ENCODE assay signal across 16 cellular contexts in the genomic region with DNA sequence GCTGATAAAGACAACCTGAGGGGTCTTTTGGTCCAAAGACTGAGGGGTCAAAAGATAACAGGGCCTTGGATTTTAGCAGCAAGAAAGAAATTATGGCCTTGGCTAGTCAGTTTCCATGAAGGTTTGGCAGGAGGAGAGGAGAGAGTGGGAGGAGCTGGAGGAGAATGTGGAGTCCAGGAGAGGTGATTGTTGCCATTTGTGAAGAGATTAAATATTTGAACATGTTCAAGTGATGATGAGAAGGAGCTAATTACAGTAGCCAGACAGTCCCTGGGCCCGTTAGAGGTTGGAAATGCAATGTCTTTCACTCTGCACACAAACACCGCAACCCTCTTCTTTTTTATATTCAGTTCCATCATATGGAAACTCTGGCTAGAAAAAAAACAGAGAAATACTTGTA.
DNase-seq lines count a peak whose midpoint lies in the region; ATAC-seq, FAIRE-seq and TF ChIP-seq lines count a peak whose summit lies in the region.
"Had no signal": no experiment of that assay in that cellular context is flagged by ENCODE, and none has a peak within 500 bp of the region (broad histone marks: within the 10 kb centered on the region; RNA-seq: fewer than 3 reads in every experiment).

No MANE protein-coding gene starts in this region.

- no peak overlapping the region for H4K8ac ChIP-seq in mesenchymal stem cell (ENCODE audit: low read length)

- BruUV-seq in K562 (replicated peaks; lab: Mats Ljungman, UMichigan) = no TSS peak

- H3K36me3 Mint-ChIP-seq in CD4-positive, alpha-beta memory T cell = peaks cover 19 to 36% of the 10 kb centered on the region in 2 donors
- peaks cover 34% of the 10 kb centered on the region for H3K36me3 Mint-ChIP-seq in activated T-cell treated with anti-CD3 and anti-CD28 coated beads, Interleukin-2, amount 50 U/mL, for 24 hours (ENCODE audit: low read depth)

- TF ChIP-seq RAD21 in K562 (CRISPR knock-in tag; conservative IDR thresholded peaks at IDR 0.05 in 1 of 2, IDR thresholded peaks at IDR 0.05 in 1 of 2) = no peak

- H3K9me3 ChIP-seq in CD4-positive, alpha-beta memory T cell (ENCODE audit: control insufficient read depth in 1 of 2, low read length in 2 of 2) = no peaks in the 10 kb centered on the region
- H3K9me3 ChIP-seq in K562 (replicated peaks; ENCODE audit: control insufficient read depth, insufficient read depth, low read depth, low read length) (no peaks in the 10 kb centered on the region), mesenchymal stem cell (ENCODE audit: control insufficient read depth, low read length) (no peaks in the 10 kb centered on the region)
- H3K9me3 ChIP-seq: BLaER1 treated with 17β-estradiol and CSF1 and Interleukin-3, amounts not matched to agents 10 nM and 100 nM; Caco-2; MG63; SK-N-SH had no signal

- no peaks in the 10 kb centered on the region for H3K27me3 Mint-ChIP-seq in CD4-positive, alpha-beta memory T cell
- H3K27me3 Mint-ChIP-seq in activated T-cell treated with anti-CD3 and anti-CD28 coated beads, Interleukin-2, amount 50 U/mL, for 24 hours = no peaks in the 10 kb centered on the region

- H3K9me3 Mint-ChIP-seq in CD4-positive, alpha-beta memory T cell = no peaks in the 10 kb centered on the region
- H3K9me3 Mint-ChIP-seq in activated T-cell treated with anti-CD3 and anti-CD28 coated beads, Interleukin-2, amount 50 U/mL, for 24 hours = no peaks in the 10 kb centered on the region

- H3K27ac Mint-ChIP-seq in CD4-positive, alpha-beta memory T cell = peak overlapping the region in 6 of 7 donors; percentile 3 to 77 (median 32)
- H3K27ac Mint-ChIP-seq in activated T-cell treated with anti-CD3 and anti-CD28 coated beads, Interleukin-2, amount 50 U/mL, for 24 hours = no peak overlapping the region

- 0 out of 2 replicates have a peak overlapping the region, but pooled peaks have one; percentile 42 for H2AFZ ChIP-seq in K562 (ENCODE audit: low read depth, low read length)
- no peak overlapping the region for H2AFZ ChIP-seq in mesenchymal stem cell (ENCODE audit: low read depth, low read length)

- H3K4me3 Mint-ChIP-seq in CD4-positive, alpha-beta memory T cell = peak overlapping the region in 1 of 8 donors; percentile 3
- no peak overlapping the region for H3K4me3 Mint-ChIP-seq in activated T-cell treated with anti-CD3 and anti-CD28 coated beads, Interleukin-2, amount 50 U/mL, for 24 hours

- no peak overlapping the region for H3K27ac ChIP-seq in CD4-positive, alpha-beta memory T cell (ENCODE audit: low read depth, low read length)
- no peak overlapping the region; the same call in 2 of the 3 replicates for H3K27ac ChIP-seq in K562 (ENCODE audit: extremely low read depth, low read depth, low read length)
- no peak overlapping the region for H3K27ac ChIP-seq in mesenchymal stem cell (ENCODE audit: low read length, poor library complexity, severe bottlenecking)
- H3K27ac ChIP-seq: BLaER1 treated with 17β-estradiol and CSF1 and Interleukin-3, amounts not matched to agents 10 nM and 100 nM had no signal

- peak overlapping the region; percentile 63 for H2BK15ac ChIP-seq in mesenchymal stem cell (ENCODE audit: low read depth, poor library complexity, severe bottlenecking)

- no peak overlapping the region; a peak in 2 of 4 replicates for H3K9ac ChIP-seq in K562 (ENCODE audit: insufficient read depth in 1 of 2, low read depth in 2 of 2, low read length in 2 of 2)
- H3K9ac ChIP-seq in mesenchymal stem cell (ENCODE audit: low read length) = no peak overlapping the region
- H3K9ac ChIP-seq: BLaER1 treated with 17β-estradiol and CSF1 and Interleukin-3, amounts not matched to agents 10 nM and 100 nM; SK-N-SH had no signal

- H3K14ac ChIP-seq in mesenchymal stem cell (ENCODE audit: low read length in 2 of 2) = no peak overlapping the region

- no peak for TF ChIP-seq EP300 in K562 (IDR thresholded peaks at IDR 0.05; ENCODE audit: low read length)

- no peaks in the 10 kb centered on the region for H3K79me2 ChIP-seq in K562 (ENCODE audit: control insufficient read depth, insufficient read depth, low read length)

- no peak overlapping the region for H3K4ac ChIP-seq in mesenchymal stem cell (ENCODE audit: low read depth in 1 of 2, low read length in 2 of 2)

- peaks cover 11% of the 10 kb centered on the region for H3K4me1 ChIP-seq in CD4-positive, alpha-beta memory T cell (ENCODE audit: insufficient read depth, low read length)
- H3K4me1 ChIP-seq in K562 (replicated peaks in 1 of 2; ENCODE audit: control insufficient read depth in 2 of 2, insufficient read depth in 2 of 2, low read length in 2 of 2) (peaks cover 24 to 54% of the 10 kb centered on the region in 2 experiments; a peak in 4 of 5 replicates), mesenchymal stem cell (ENCODE audit: control insufficient read depth, insufficient read depth, low read depth, low read length) (no peaks in the 10 kb centered on the region)
- H3K4me1 ChIP-seq: Caco-2 had no signal

- no peak for FAIRE-seq in K562 (lab: Jason Lieb, UNC)
- FAIRE-seq: GM18507, H54 had no signal

- H3K79me1 ChIP-seq in mesenchymal stem cell (replicated peaks; ENCODE audit: low read length, poor library complexity, severe bottlenecking) = peaks cover 2% of the 10 kb centered on the region

- no peak overlapping the region for H2BK5ac ChIP-seq in mesenchymal stem cell (ENCODE audit: low read depth, low read length, poor library complexity, severe bottlenecking)

- H3K4me3 ChIP-seq in CD4-positive, alpha-beta memory T cell (ENCODE audit: low read length in 2 of 2) = no peak overlapping the region
- H3K4me3 ChIP-seq in K562 (no peak overlapping the region), mesenchymal stem cell (ENCODE audit: insufficient read depth in 1 of 2, low read depth in 1 of 2, low read length in 2 of 2) (no peak overlapping the region)
- H3K4me3 ChIP-seq: BLaER1 treated with 17β-estradiol and CSF1 and Interleukin-3, amounts not matched to agents 10 nM and 100 nM; MG63 had no signal

- CTCF ChIA-PET in CD4-positive, alpha-beta memory T cell (lab: Charles Lee; ENCODE audit: partially characterized antibody) = interaction anchor here (1.1 kb wide), 1 partner anchor 13 kb away, joined by 3 read pairs; no protein-coding TSS in a partner anchor
- CTCF ChIA-PET in K562 (lab: Yijun Ruan, JAX; ENCODE audit: low intra/inter-chr PET ratio) = no interaction called here

- H2BK12ac ChIP-seq in mesenchymal stem cell (ENCODE audit: low read length in 2 of 2) = no peak overlapping the region

- H3K4me2 ChIP-seq in K562 (ENCODE audit: insufficient read depth, low read length) (0 out of 2 replicates have a peak overlapping the region, but pooled peaks have one; percentile 7), mesenchymal stem cell (ENCODE audit: low read length, poor library complexity, severe bottlenecking) (no peak overlapping the region)
- H3K4me2 ChIP-seq: BLaER1 treated with 17β-estradiol and CSF1 and Interleukin-3, amounts not matched to agents 10 nM and 100 nM; SK-N-SH had no signal

- no peaks in the 10 kb centered on the region for H4K20me1 ChIP-seq in K562 (replicated peaks; ENCODE audit: control insufficient read depth, insufficient read depth, low read length)
- H4K20me1 ChIP-seq: BLaER1 treated with 17β-estradiol and CSF1 and Interleukin-3, amounts not matched to agents 10 nM and 100 nM had no signal

- no peak overlapping the region for H2AK5ac ChIP-seq in mesenchymal stem cell (ENCODE audit: low read length, severe bottlenecking)

- no peak for ATAC-seq in K562
- ATAC-seq in HG03469 (IDR thresholded peaks at IDR 0.05; ENCODE audit: unreplicated experiment) = no peak

- no peak overlapping the region for H3K23ac ChIP-seq in mesenchymal stem cell (ENCODE audit: low read length in 2 of 2)

- no peaks in the 10 kb centered on the region for H3K9me1 ChIP-seq in K562 (ENCODE audit: control insufficient read depth, insufficient read depth, low read length)

- in situ Hi-C loops in K562 (cut with MboI) = no loop called here

- H3K18ac ChIP-seq in mesenchymal stem cell (ENCODE audit: low read depth in 1 of 2, low read length in 2 of 2) = no peak overlapping the region

- no peak for DNase-seq in CD4-positive, alpha-beta memory T cell
- DNase-seq in NCI-H69 (lab: John Stamatoyannopoulos, UW) (peak; percentile 24), K562 (ENCODE audit: extremely low read depth in 1 of 4, low spot score in 3 of 4) (peak in 2 of 4 experiments; percentile 8 to 32), mesenchymal stem cell (no peak), 8988T (no peak)
- no peak for DNase-seq in activated T-cell treated with anti-CD3 and anti-CD28 coated beads, Interleukin-2, amount 50 U/mL, for 24 hours
- DNase-seq: Caco-2, MG63, NCI-H1105, NCI-H187 treated with DMSO at 0.1 percent for 48 hours, NCI-H2171 treated with DMSO at 0.1 percent for 48 hours, SK-N-SH had no signal

- no peaks in the 10 kb centered on the region for H3K27me3 ChIP-seq in CD4-positive, alpha-beta memory T cell (ENCODE audit: insufficient read depth, low read length)
- H3K27me3 ChIP-seq in K562 (ENCODE audit: control insufficient read depth in 2 of 2, insufficient read depth in 2 of 2, low read length in 2 of 2) (no peaks in the 10 kb centered on the region), mesenchymal stem cell (ENCODE audit: control insufficient read depth in 1 of 2, insufficient read depth in 1 of 2, low read length in 2 of 2) (no peaks in the 10 kb centered on the region)
- H3K27me3 ChIP-seq: BLaER1 treated with 17β-estradiol and CSF1 and Interleukin-3, amounts not matched to agents 10 nM and 100 nM; MG63 had no signal

- no peak for TF ChIP-seq POLR2A in K562 (conservative IDR thresholded peaks at IDR 0.05)

- intact Hi-C loops in CD4-positive, alpha-beta memory T cell (cut with micrococcal nuclease) = no loop called here
- intact Hi-C loops in K562 (cut with micrococcal nuclease) = loop anchor here (2.0 kb wide), 1 partner anchor 58 kb away; no protein-coding TSS in a partner anchor

- POLR2A ChIA-PET in CD4-positive, alpha-beta memory T cell (lab: Charles Lee; ENCODE audit: partially characterized antibody) = no interaction called here
- POLR2A ChIA-PET in K562 (lab: Yijun Ruan, JAX) = interaction anchor here (0.6 to 1.1 kb wide), 3 partner anchors 21 to 1359 kb away, joined by 3 to 4 read pairs (median 4); no protein-coding TSS in a partner anchor

- H4K91ac ChIP-seq in mesenchymal stem cell (ENCODE audit: low read length) = no peak overlapping the region

- no peak overlapping the region for H2BK120ac ChIP-seq in mesenchymal stem cell (ENCODE audit: low read depth, low read length)

- TF ChIP-seq CTCF in K562 (IDR thresholded peaks at IDR 0.05 in 2 of 3, conservative IDR thresholded peaks at IDR 0.05 in 1 of 3; ENCODE audit: insufficient read depth in 2 of 3, low read depth in 1 of 3, low read length in 3 of 3) = no peak

- H3K36me3 ChIP-seq in CD4-positive, alpha-beta memory T cell (ENCODE audit: insufficient read depth, low read length) = peaks cover 10% of the 10 kb centered on the region
- H3K36me3 ChIP-seq in K562 (ENCODE audit: control insufficient read depth, insufficient read depth, low read length) (peaks cover 4% of the 10 kb centered on the region; the same call in 1 of the 3 replicates), mesenchymal stem cell (ENCODE audit: control insufficient read depth in 1 of 2, insufficient read depth in 2 of 2, low read depth in 1 of 2, low read length in 2 of 2) (peaks cover 0 to 3% of the 10 kb centered on the region in 2 experiments)
- H3K36me3 ChIP-seq: MG63 had no signal

- H3K4me1 Mint-ChIP-seq in CD4-positive, alpha-beta memory T cell = peaks cover 24 to 29% (median 26%) of the 10 kb centered on the region in 4 donors
- peaks cover 28% of the 10 kb centered on the region for H3K4me1 Mint-ChIP-seq in activated T-cell treated with anti-CD3 and anti-CD28 coated beads, Interleukin-2, amount 50 U/mL, for 24 hours (ENCODE audit: low read depth)

- 55% methylated on average over 2 of the region's 2 CpGs for WGBS in K562 (ENCODE audit: insufficient coverage, low coverage, missing lambda C conversion rate)
- 100% methylated on average over 2 of the region's 2 CpGs for WGBS in mesenchymal stem cell
